13 cellular contexts compared by ENCODE assay signal in genomic region chr1:117003253-117003875, GRCh38. TPM values are rescaled to one million over a fixed set of nuclear protein-coding genes. Genes with fewer than 3 reads are reported as not detected.
DNase-seq lines count a peak whose midpoint lies in the region; TF ChIP-seq lines count a peak whose summit lies in the region.
"Had no signal": no experiment of that assay in that cellular context is flagged by ENCODE, and none has a peak within 500 bp of the region (broad histone marks: within the 10 kb centered on the region; RNA-seq: fewer than 3 reads in every experiment).

No MANE protein-coding gene starts in this region.

- no peaks in the 10 kb centered on the region for H3K27me3 Mint-ChIP-seq in MCF 10A (ENCODE audit: insufficient read depth, unreplicated experiment)
- H3K27me3 Mint-ChIP-seq in endodermal cell (ENCODE audit: insufficient read depth), result no peaks in the 10 kb centered on the region
- H3K27me3 Mint-ChIP-seq: naive B cell had no signal

- H3K4me3 ChIP-seq in breast epithelium (no peak overlapping the region), endodermal cell (ENCODE audit: low read length) (no peak overlapping the region), tibial nerve (no peak overlapping the region), colonic mucosa (no peak overlapping the region), sigmoid colon (no peak overlapping the region)
- H3K4me3 ChIP-seq: cardiac muscle cell had no signal

- H3K9me3 Mint-ChIP-seq in MCF 10A (ENCODE audit: unreplicated experiment) (no peaks in the 10 kb centered on the region), endodermal cell (no peaks in the 10 kb centered on the region)
- H3K9me3 Mint-ChIP-seq: naive B cell had no signal

- intact Hi-C loops in MCF 10A (cut with micrococcal nuclease), result no loop called here
- intact Hi-C loops in breast epithelium (cut with DNase I; ENCODE audit: low total_unique reads), result no loop called here
- intact Hi-C loops in colonic mucosa (cut with DNase I), result no loop called here
- intact Hi-C loops in sigmoid colon (cut with DNase I), result no loop called here

- H3K36me3 Mint-ChIP-seq in MCF 10A (ENCODE audit: insufficient read depth, unreplicated experiment) (no peaks in the 10 kb centered on the region), endodermal cell (ENCODE audit: low read depth) (no peaks in the 10 kb centered on the region)
- H3K36me3 Mint-ChIP-seq: naive B cell had no signal

- H3K9me3 ChIP-seq in breast epithelium (no peaks in the 10 kb centered on the region), endodermal cell (ENCODE audit: control insufficient read depth, low read length) (no peaks in the 10 kb centered on the region), tibial nerve (no peaks in the 10 kb centered on the region), colonic mucosa (no peaks in the 10 kb centered on the region), sigmoid colon (no peaks in the 10 kb centered on the region)
- H3K9me3 ChIP-seq: BE2C had no signal

- TF ChIP-seq CTCF in MCF 10A (IDR thresholded peaks at IDR 0.05; ENCODE audit: unreplicated experiment) (no peak), breast epithelium (IDR thresholded peaks at IDR 0.05) (no peak), endodermal cell (conservative IDR thresholded peaks at IDR 0.05) (no peak), tibial nerve (IDR thresholded peaks at IDR 0.05) (no peak), colonic mucosa (IDR thresholded peaks at IDR 0.05) (no peak), sigmoid colon (IDR thresholded peaks at IDR 0.05) (no peak)

- peak; percentile 14 for DNase-seq in MCF 10A (ENCODE audit: unreplicated experiment)
- no peak for DNase-seq in breast epithelium (ENCODE audit: low spot score in 2 of 2)
- DNase-seq in NCI-H146 treated with DMSO at 0.1 percent for 48 hours (lab: John Stamatoyannopoulos, UW; ENCODE audit: unreplicated experiment), result peak; percentile 39
- DNase-seq in endodermal cell, result no peak
- DNase-seq in tibial nerve (ENCODE audit: low spot score in 2 of 2), result no peak
- DNase-seq in colonic mucosa, result no peak
- no peak for DNase-seq in retina
- DNase-seq in sigmoid colon, result no peak
- DNase-seq: BE2C, naive B cell, NCI-H69, T-helper 2 cell had no signal

- H3K36me3 ChIP-seq in breast epithelium (no peaks in the 10 kb centered on the region), endodermal cell (ENCODE audit: control insufficient read depth, insufficient read depth, low read length) (no peaks in the 10 kb centered on the region), tibial nerve (no peaks in the 10 kb centered on the region), colonic mucosa (no peaks in the 10 kb centered on the region), sigmoid colon (no peaks in the 10 kb centered on the region)
- H3K36me3 ChIP-seq: BE2C, cardiac muscle cell had no signal

- WGBS in endodermal cell (ENCODE audit: insufficient coverage in 1 of 2, insufficient read length in 1 of 2), 2 experiments, result 88% methylated on average over 2 of the region's 2 CpGs; no CpG with 5 or more reads in 1 of the 2 experiments
- 87 to 91% methylated on average over 2 of the region's 2 CpGs for WGBS in tibial nerve, 2 donors
- 91 to 93% methylated on average over 2 of the region's 2 CpGs for WGBS in sigmoid colon, 2 donors

- H3K4me1 ChIP-seq in breast epithelium, result no peaks in the 10 kb centered on the region
- H3K4me1 ChIP-seq in endodermal cell (ENCODE audit: control insufficient read depth, insufficient read depth, low read length), result no peaks in the 10 kb centered on the region
- H3K4me1 ChIP-seq in tibial nerve, result no peaks in the 10 kb centered on the region
- H3K4me1 ChIP-seq in colonic mucosa, result no peaks in the 10 kb centered on the region
- no peaks in the 10 kb centered on the region for H3K4me1 ChIP-seq in sigmoid colon
- H3K4me1 ChIP-seq: BE2C had no signal

- no TSS peak for BruUV-seq in MCF 10A (replicated peaks; lab: Mats Ljungman, UMichigan)

- no peak overlapping the region for H3K27ac Mint-ChIP-seq in MCF 10A (ENCODE audit: low read depth, unreplicated experiment)
- peak overlapping the region; percentile 50 for H3K27ac Mint-ChIP-seq in endodermal cell

- no peaks in the 10 kb centered on the region for H3K27me3 ChIP-seq in breast epithelium
- H3K27me3 ChIP-seq in endodermal cell (ENCODE audit: control insufficient read depth, insufficient read depth, low read length, poor library complexity, severe bottlenecking), result no peaks in the 10 kb centered on the region
- no peaks in the 10 kb centered on the region for H3K27me3 ChIP-seq in tibial nerve
- no peaks in the 10 kb centered on the region for H3K27me3 ChIP-seq in colonic mucosa
- no peaks in the 10 kb centered on the region for H3K27me3 ChIP-seq in sigmoid colon
- H3K27me3 ChIP-seq: BE2C, cardiac muscle cell had no signal

- H3K4me1 Mint-ChIP-seq in MCF 10A (ENCODE audit: insufficient read depth, unreplicated experiment) (peaks cover 19% of the 10 kb centered on the region), endodermal cell (peaks cover 15% of the 10 kb centered on the region)

- TF ChIP-seq POLR2A in breast epithelium (IDR thresholded peaks at IDR 0.05), result no peak
- no peak for TF ChIP-seq POLR2A in tibial nerve (IDR thresholded peaks at IDR 0.05)
- TF ChIP-seq POLR2A in sigmoid colon (IDR thresholded peaks at IDR 0.05), result no peak

- TF ChIP-seq EP300 in tibial nerve (IDR thresholded peaks at IDR 0.05) (peak; percentile 21 to 31), sigmoid colon (IDR thresholded peaks at IDR 0.05) (no peak)

- H3K9ac ChIP-seq in endodermal cell (ENCODE audit: extremely low read depth, low read length, poor library complexity, severe bottlenecking), result no peak overlapping the region
- H3K9ac ChIP-seq in colonic mucosa (ENCODE audit: low read depth in 2 of 2, low read length in 2 of 2), result no peak overlapping the region

- CTCF ChIA-PET in MCF 10A (lab: Yijun Ruan, JAX), result interaction anchor here (0.7 to 1.0 kb wide), 2 partner anchors 11 to 16 kb away, joined by 3 to 4 read pairs; no protein-coding TSS in a partner anchor

- no peak overlapping the region for H3K4me3 Mint-ChIP-seq in MCF 10A (ENCODE audit: unreplicated experiment)
- H3K4me3 Mint-ChIP-seq in endodermal cell, result no peak overlapping the region
- H3K4me3 Mint-ChIP-seq: naive B cell had no signal

- POLR2A ChIA-PET in MCF 10A (lab: Yijun Ruan, JAX), result interaction anchor here (1.4 kb wide), 1 partner anchor 11 kb away, joined by 4 read pairs; no protein-coding TSS in a partner anchor

- no peak overlapping the region for H3K27ac ChIP-seq in breast epithelium
- H3K27ac ChIP-seq in endodermal cell (ENCODE audit: low read depth, low read length), result no peak overlapping the region
- H3K27ac ChIP-seq in tibial nerve, result peak overlapping the region in 1 of 4 donors; percentile 53
- no peak overlapping the region for H3K27ac ChIP-seq in colonic mucosa
- no peak overlapping the region for H3K27ac ChIP-seq in sigmoid colon
- H3K27ac ChIP-seq: cardiac muscle cell had no signal

RNA-seq across cellular contexts. Expression of gene CD101, which starts 1.8 kb away (rescaled TPM):
- total RNA-seq in MCF 10A (2022) (0.37 and 0.42 TPM in 2 replicates), breast epithelium (1 to 10 TPM in 1 of 3 donors, under 1 TPM in 2; 0.32 to 3.9 (median 0.73) TPM), endodermal cell (1 to 10 TPM in 1 of 2 donors, under 1 TPM in 1; 0.97 to 1.4 TPM), tibial nerve (1 to 10 TPM in 1 of 4 donors, under 1 TPM in 2, not detected in 1; under 0.01 to 2.9 (median 0.59) TPM), colonic mucosa (1 to 10 TPM; 1.8 to 1.9 TPM), sigmoid colon (1 to 10 TPM in 2 of 4 donors, under 1 TPM in 2; 0.66 to 1.4 (median 1.0) TPM)
- polyA plus RNA-seq in endodermal cell (2013, experiment 1 of 2), result 1.4 TPM
- 0.66 TPM for polyA plus RNA-seq in endodermal cell (2013, experiment 2 of 2)
- polyA plus RNA-seq in sigmoid colon, result 1 to 10 TPM in 2 of 3 donors, under 1 TPM in 1; 0.60 to 1.7 (median 1.6) TPM

RNA-seq across cellular contexts. Expression of gene TTF2, which starts 56.8 kb away (rescaled TPM):
- total RNA-seq in MCF 10A (2022) (28.4 and 38.6 TPM in 2 replicates), breast epithelium (10 to 100 TPM; 15.5 to 24.7 (median 24.6) TPM), endodermal cell (10 to 100 TPM; 70.9 to 71.9 TPM), tibial nerve (10 to 100 TPM; 12.9 to 37.5 (median 19.3) TPM), colonic mucosa (10 to 100 TPM; 25.0 to 50.5 TPM), sigmoid colon (10 to 100 TPM in 1 of 4 donors, 1 to 10 TPM in 3; 7.8 to 19.3 (median 8.7) TPM)
- 26.0 TPM for polyA plus RNA-seq in endodermal cell (2013, experiment 1 of 2)
- 25.5 TPM for polyA plus RNA-seq in endodermal cell (2013, experiment 2 of 2)
- 1 to 10 TPM; 3.6 to 9.7 (median 5.3) TPM for polyA plus RNA-seq in sigmoid colon

Comparison
In these comparisons a context has a peak if more than half of its experiments do, and no peak if none do; other contexts are left out.
1. DNase-seq: peak in MCF 10A (single experiment) and NCI-H146 treated with DMSO at 0.1 percent for 48 hours (single experiment); none in breast epithelium (0 of 2), endodermal cell (single experiment), tibial nerve (0 of 2), colonic mucosa (single experiment), retina (single experiment) and sigmoid colon (single experiment).